In genomic region chr11:120547301-120547700, GRCh38 we compare ENCODE assay signal across 10 cellular contexts. TPM values are rescaled to one million over a fixed set of nuclear protein-coding genes. Genes with fewer than 3 reads are reported as not detected.
DNase-seq lines count a peak whose midpoint lies in the region; ATAC-seq and TF ChIP-seq lines count a peak whose summit lies in the region.
"Had no signal": no experiment of that assay in that cellular context is flagged by ENCODE, and none has a peak within 500 bp of the region (broad histone marks: within the 10 kb centered on the region; RNA-seq: fewer than 3 reads in every experiment).

No MANE protein-coding gene starts in this region.

- H3K9me3 ChIP-seq in esophagus squamous epithelium (no peaks in the 10 kb centered on the region), upper lobe of left lung (no peaks in the 10 kb centered on the region)

- no peak for DNase-seq in esophagus squamous epithelium (lab: John Stamatoyannopoulos, UW)
- DNase-seq in upper lobe of left lung: no peak
- no peak for DNase-seq in stimulated activated CD4-positive, alpha-beta T cell treated with anti-CD3 and anti-CD28 coated beads, Interleukin-2, amount 100 ng/mL, for 48 hours
- DNase-seq in activated naive CD4-positive, alpha-beta T cell treated with anti-CD3 and anti-CD28 coated beads, Interleukin-2, amount 10 ng/mL, durations not matched to agents 7 days and 5 days: no peak
- DNase-seq: activated CD8-positive, alpha-beta memory T cell treated with anti-CD3 and anti-CD28 coated beads, Interleukin-2, amount 50 U/mL, for 4 hours; SIG-M5 had no signal

- no peak for TF ChIP-seq EP300 in upper lobe of left lung (IDR thresholded peaks at IDR 0.05)

- WGBS in esophagus squamous epithelium, 2 donors: 44 to 54% methylated on average over 6 to 10 of the region's 10 CpGs
- WGBS in upper lobe of left lung, 2 donors: 53 to 81% methylated on average over 10 of the region's 10 CpGs

- TF ChIP-seq POLR2A in esophagus squamous epithelium (IDR thresholded peaks at IDR 0.05) (no peak), upper lobe of left lung (IDR thresholded peaks at IDR 0.05) (no peak)

- peak overlapping the region; percentile 45 to 83 (median 74) for H3K27ac Mint-ChIP-seq in nephron
- no peak overlapping the region for H3K27ac Mint-ChIP-seq in activated naive CD4-positive, alpha-beta T cell treated with anti-CD3 and anti-CD28 coated beads, Interleukin-2, amount 10 ng/mL, durations not matched to agents 7 days and 5 days

- CTCF ChIA-PET in activated naive CD4-positive, alpha-beta T cell treated with anti-CD3 and anti-CD28 coated beads, Interleukin-2, amount 10 ng/mL, durations not matched to agents 7 days and 5 days (lab: Charles Lee): no interaction called here

- peaks cover 35% of the 10 kb centered on the region for H3K4me1 Mint-ChIP-seq in nephron
- H3K4me1 Mint-ChIP-seq in activated naive CD4-positive, alpha-beta T cell treated with anti-CD3 and anti-CD28 coated beads, Interleukin-2, amount 10 ng/mL, durations not matched to agents 7 days and 5 days: peaks cover 10% of the 10 kb centered on the region

- ATAC-seq in SK-N-SH treated with all-trans-retinoic acid at 6 μM for 48 hours: peak; percentile 8
- ATAC-seq in upper lobe of left lung (ENCODE audit: low FRiP score in 2 of 2): peak in 1 of 2 donors; percentile 27
- ATAC-seq in GM19324 (IDR thresholded peaks at IDR 0.05; ENCODE audit: low FRiP score, unreplicated experiment): no peak

- H3K4me1 ChIP-seq in esophagus squamous epithelium: peaks cover 16 to 29% (median 25%) of the 10 kb centered on the region in 3 donors
- H3K4me1 ChIP-seq in upper lobe of left lung: peaks cover 0 to 14% (median 9%) of the 10 kb centered on the region in 4 donors

- no peak overlapping the region for H3K4me3 Mint-ChIP-seq in nephron
- no peak overlapping the region for H3K4me3 Mint-ChIP-seq in activated naive CD4-positive, alpha-beta T cell treated with anti-CD3 and anti-CD28 coated beads, Interleukin-2, amount 10 ng/mL, durations not matched to agents 7 days and 5 days

- peaks cover 9% of the 10 kb centered on the region for H3K27me3 Mint-ChIP-seq in nephron (ENCODE audit: low read depth)
- H3K27me3 Mint-ChIP-seq in activated naive CD4-positive, alpha-beta T cell treated with anti-CD3 and anti-CD28 coated beads, Interleukin-2, amount 10 ng/mL, durations not matched to agents 7 days and 5 days: peaks cover 22% of the 10 kb centered on the region

- H3K36me3 ChIP-seq in esophagus squamous epithelium: no peaks in the 10 kb centered on the region
- no peaks in the 10 kb centered on the region for H3K36me3 ChIP-seq in upper lobe of left lung

- intact Hi-C loops in esophagus squamous epithelium (cut with DNase I): no loop called here

- TF ChIP-seq CTCF in esophagus squamous epithelium (IDR thresholded peaks at IDR 0.05): no peak
- no peak for TF ChIP-seq CTCF in nephron (IDR thresholded peaks at IDR 0.05; ENCODE audit: unreplicated experiment in 3 of 3)
- no peak for TF ChIP-seq CTCF in upper lobe of left lung (IDR thresholded peaks at IDR 0.05)

- peaks cover 4% of the 10 kb centered on the region for H3K9me3 Mint-ChIP-seq in nephron
- no peaks in the 10 kb centered on the region for H3K9me3 Mint-ChIP-seq in activated naive CD4-positive, alpha-beta T cell treated with anti-CD3 and anti-CD28 coated beads, Interleukin-2, amount 10 ng/mL, durations not matched to agents 7 days and 5 days

- peaks cover 0 to 13% (median 0%) of the 10 kb centered on the region in 4 donors for H3K27me3 ChIP-seq in esophagus squamous epithelium
- H3K27me3 ChIP-seq in upper lobe of left lung: no peaks in the 10 kb centered on the region

- H3K4me3 ChIP-seq in esophagus squamous epithelium (no peak overlapping the region), upper lobe of left lung (no peak overlapping the region)
- H3K4me3 ChIP-seq: lung had no signal

- no peaks in the 10 kb centered on the region for H3K36me3 Mint-ChIP-seq in nephron (ENCODE audit: low read depth)
- H3K36me3 Mint-ChIP-seq in activated naive CD4-positive, alpha-beta T cell treated with anti-CD3 and anti-CD28 coated beads, Interleukin-2, amount 10 ng/mL, durations not matched to agents 7 days and 5 days: no peaks in the 10 kb centered on the region

- H3K27ac ChIP-seq in esophagus squamous epithelium: peak overlapping the region in 3 of 4 donors; percentile 35 to 83 (median 69)
- peak overlapping the region; percentile 55 to 79 (median 68) for H3K27ac ChIP-seq in upper lobe of left lung

TF ChIP-seq in SK-N-SH treated with all-trans-retinoic acid at 6 μM for 48 hours, 23 proteins besides CTCF, POLR2A, EP300 and RAD21 (continues in another document):
- no peak for TF ChIP-seq ZC3H10 (CRISPR knock-in tag; IDR thresholded peaks at IDR 0.05)
- no peak for TF ChIP-seq PATZ1 (CRISPR knock-in tag; IDR thresholded peaks at IDR 0.05; ENCODE audit: borderline replicate concordance)
- TF ChIP-seq CSDC2 (CRISPR knock-in tag; IDR thresholded peaks at IDR 0.05): no peak
- TF ChIP-seq PPARA (CRISPR knock-in tag; IDR thresholded peaks at IDR 0.05; ENCODE audit: borderline replicate concordance): no peak
- no peak for TF ChIP-seq SNAI2 (CRISPR knock-in tag; IDR thresholded peaks at IDR 0.05)
- TF ChIP-seq ZNF8 (CRISPR knock-in tag; IDR thresholded peaks at IDR 0.05): no peak
- no peak for TF ChIP-seq ISL1 (CRISPR knock-in tag; IDR thresholded peaks at IDR 0.05)
- TF ChIP-seq ESRRG (CRISPR knock-in tag; IDR thresholded peaks at IDR 0.05): no peak
- TF ChIP-seq, protein P1, sequence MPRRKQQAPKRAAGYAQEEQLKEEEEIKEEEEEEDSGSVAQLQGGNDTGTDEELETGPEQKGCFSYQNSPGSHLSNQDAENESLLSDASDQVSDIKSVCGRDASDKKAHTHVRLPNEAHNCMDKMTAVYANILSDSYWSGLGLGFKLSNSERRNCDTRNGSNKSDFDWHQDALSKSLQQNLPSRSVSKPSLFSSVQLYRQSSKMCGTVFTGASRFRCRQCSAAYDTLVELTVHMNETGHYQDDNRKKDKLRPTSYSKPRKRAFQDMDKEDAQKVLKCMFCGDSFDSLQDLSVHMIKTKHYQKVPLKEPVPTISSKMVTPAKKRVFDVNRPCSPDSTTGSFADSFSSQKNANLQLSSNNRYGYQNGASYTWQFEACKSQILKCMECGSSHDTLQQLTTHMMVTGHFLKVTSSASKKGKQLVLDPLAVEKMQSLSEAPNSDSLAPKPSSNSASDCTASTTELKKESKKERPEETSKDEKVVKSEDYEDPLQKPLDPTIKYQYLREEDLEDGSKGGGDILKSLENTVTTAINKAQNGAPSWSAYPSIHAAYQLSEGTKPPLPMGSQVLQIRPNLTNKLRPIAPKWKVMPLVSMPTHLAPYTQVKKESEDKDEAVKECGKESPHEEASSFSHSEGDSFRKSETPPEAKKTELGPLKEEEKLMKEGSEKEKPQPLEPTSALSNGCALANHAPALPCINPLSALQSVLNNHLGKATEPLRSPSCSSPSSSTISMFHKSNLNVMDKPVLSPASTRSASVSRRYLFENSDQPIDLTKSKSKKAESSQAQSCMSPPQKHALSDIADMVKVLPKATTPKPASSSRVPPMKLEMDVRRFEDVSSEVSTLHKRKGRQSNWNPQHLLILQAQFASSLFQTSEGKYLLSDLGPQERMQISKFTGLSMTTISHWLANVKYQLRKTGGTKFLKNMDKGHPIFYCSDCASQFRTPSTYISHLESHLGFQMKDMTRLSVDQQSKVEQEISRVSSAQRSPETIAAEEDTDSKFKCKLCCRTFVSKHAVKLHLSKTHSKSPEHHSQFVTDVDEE (CRISPR knock-in tag; IDR thresholded peaks at IDR 0.05): no peak
- no peak for TF ChIP-seq ARNTL (CRISPR knock-in tag; IDR thresholded peaks at IDR 0.05; ENCODE audit: borderline replicate concordance, low read depth)
- TF ChIP-seq CREB5 (CRISPR knock-in tag; IDR thresholded peaks at IDR 0.05; ENCODE audit: low read depth): no peak
- no peak for TF ChIP-seq GLIS3 (CRISPR knock-in tag; IDR thresholded peaks at IDR 0.05)
- no peak for TF ChIP-seq TOX (CRISPR knock-in tag; IDR thresholded peaks at IDR 0.05; ENCODE audit: borderline replicate concordance)
- no peak for TF ChIP-seq RARB (CRISPR knock-in tag; IDR thresholded peaks at IDR 0.05)

RNA-seq across cellular contexts. Expression of gene GRIK4, which starts 35.8 kb away (rescaled TPM):
- total RNA-seq in esophagus squamous epithelium: under 1 TPM in 2 of 4 donors, not detected in 2; 0.15 to 0.19 TPM
- 1 to 10 TPM in 3 of 6 donors, under 1 TPM in 3; 0.30 to 8.4 (median 0.78) TPM for total RNA-seq in upper lobe of left lung
